In the genomic region with DNA sequence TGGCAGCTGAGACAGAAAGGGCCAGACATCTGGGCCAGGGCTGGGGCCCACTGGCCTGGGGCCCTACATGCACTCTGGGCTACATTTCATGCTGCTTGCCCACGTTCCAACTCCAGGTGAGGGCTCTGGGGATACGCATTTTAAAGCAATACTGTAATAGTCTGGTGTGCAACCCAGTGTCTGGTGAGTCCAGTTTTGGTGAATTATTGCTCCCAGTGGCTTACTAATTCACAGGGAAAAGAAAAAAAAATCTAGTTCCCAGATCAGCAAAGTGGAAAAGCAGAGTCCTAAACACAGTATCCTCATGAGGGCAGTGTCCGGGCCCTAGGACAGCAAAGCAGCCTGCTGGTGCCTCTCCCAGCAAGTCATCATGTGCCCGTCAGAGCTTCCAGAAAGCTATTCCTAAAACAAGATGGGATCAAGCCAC, we compare ENCODE assay signal across 14 cellular contexts.
DNase-seq lines count a peak whose midpoint lies in the region; ATAC-seq and TF ChIP-seq lines count a peak whose summit lies in the region.
"Had no signal": no experiment of that assay in that cellular context is flagged by ENCODE, and none has a peak within 500 bp of the region (broad histone marks: within the 10 kb centered on the region; RNA-seq: fewer than 3 reads in every experiment).

No MANE protein-coding gene starts in this region.

- TF ChIP-seq POLR2A in IMR-90 (IDR thresholded peaks at IDR 0.05; ENCODE audit: low read depth, low read length): no peak

- no peak overlapping the region for H2BK5ac ChIP-seq in IMR-90 (ENCODE audit: low read depth, low read length, poor library complexity, severe bottlenecking)

- peaks cover 8% of the 10 kb centered on the region; the same call in 1 of the 2 replicates for H3K9me1 ChIP-seq in IMR-90 (ENCODE audit: insufficient read depth, low read length)

- H3K4me3 ChIP-seq in IMR-90 (ENCODE audit: insufficient read depth, low read depth, low read length) (no peak overlapping the region), dorsolateral prefrontal cortex (peak overlapping the region in 7 of 59 donors; percentile 1 to 29 (median 12)), neural progenitor cell (no peak overlapping the region)
- H3K4me3 ChIP-seq: BLaER1 treated with 17β-estradiol and CSF1 and Interleukin-3, amounts not matched to agents 10 nM and 100 nM; lung had no signal

- no peaks in the 10 kb centered on the region for H3K79me2 ChIP-seq in neural progenitor cell (ENCODE audit: low read depth)

- H4K8ac ChIP-seq in IMR-90 (ENCODE audit: low read depth in 2 of 2, low read length in 2 of 2): no peak overlapping the region

- no peaks in the 10 kb centered on the region for H3K9me3 ChIP-seq in IMR-90 (ENCODE audit: control insufficient read depth, insufficient read depth, low read length)
- H3K9me3 ChIP-seq in neural progenitor cell (ENCODE audit: low read depth): no peaks in the 10 kb centered on the region
- H3K9me3 ChIP-seq: BLaER1 treated with 17β-estradiol and CSF1 and Interleukin-3, amounts not matched to agents 10 nM and 100 nM had no signal

- H2AFZ ChIP-seq in IMR-90 (replicated peaks; ENCODE audit: low read length, poor library complexity): no peak overlapping the region
- H2AFZ ChIP-seq in neural progenitor cell (replicated peaks): no peak overlapping the region

- peaks cover 67% of the 10 kb centered on the region for H3K4me1 Mint-ChIP-seq in neural progenitor cell
- peaks cover 49% of the 10 kb centered on the region for H3K4me1 Mint-ChIP-seq in activated CD4-positive, alpha-beta memory T cell treated with anti-CD3 and anti-CD28 coated beads, Interleukin-2, amount 10 ng/mL, durations not matched to agents 7 days and 5 days
- H3K4me1 Mint-ChIP-seq in naive thymus-derived CD8-positive, alpha-beta T cell: peaks cover 0 to 20% (median 17%) of the 10 kb centered on the region in 4 donors

- H4K20me1 ChIP-seq in IMR-90 (ENCODE audit: insufficient read depth, low read length) (no peaks in the 10 kb centered on the region), neural progenitor cell (ENCODE audit: low read depth) (no peaks in the 10 kb centered on the region)
- H4K20me1 ChIP-seq: BLaER1 treated with 17β-estradiol and CSF1 and Interleukin-3, amounts not matched to agents 10 nM and 100 nM had no signal

- no peak overlapping the region for H3K56ac ChIP-seq in IMR-90 (ENCODE audit: extremely low read depth, insufficient read depth, low read length)

- CTCF ChIA-PET in IMR-90 (lab: Yijun Ruan, JAX): interaction anchor here (0.7 to 1.1 kb wide), 2 partner anchors 36 to 402 kb away, joined by 4 read pairs; no protein-coding TSS in a partner anchor
- CTCF ChIA-PET in activated CD4-positive, alpha-beta memory T cell treated with anti-CD3 and anti-CD28 coated beads, Interleukin-2, amount 10 ng/mL, durations not matched to agents 7 days and 5 days (lab: Charles Lee): interaction anchor here (0.9 to 5.4 kb wide), 5 partner anchors 11 to 523 kb away, joined by 3 to 37 read pairs (median 3); a partner anchor contains a TSS

- H3K4ac ChIP-seq in IMR-90 (ENCODE audit: low read depth, low read length): no peak overlapping the region; the same call in 1 of the 2 replicates

- no peaks in the 10 kb centered on the region for H3F3A ChIP-seq in neural progenitor cell (ENCODE audit: low read depth)

- H3K9ac ChIP-seq in IMR-90 (ENCODE audit: low read depth, low read length) (no peak overlapping the region), neural progenitor cell (no peak overlapping the region)
- H3K9ac ChIP-seq: BLaER1 treated with 17β-estradiol and CSF1 and Interleukin-3, amounts not matched to agents 10 nM and 100 nM had no signal

- H3K27me3 Mint-ChIP-seq in neural progenitor cell (ENCODE audit: insufficient read depth, low read depth): peaks cover 11% of the 10 kb centered on the region
- H3K27me3 Mint-ChIP-seq in activated CD4-positive, alpha-beta memory T cell treated with anti-CD3 and anti-CD28 coated beads, Interleukin-2, amount 10 ng/mL, durations not matched to agents 7 days and 5 days: no peaks in the 10 kb centered on the region
- no peaks in the 10 kb centered on the region for H3K27me3 Mint-ChIP-seq in naive thymus-derived CD8-positive, alpha-beta T cell
- H3K27me3 Mint-ChIP-seq: activated CD4-positive, alpha-beta T cell treated with anti-CD3 and anti-CD28 coated beads, Interleukin-2, amount 10 ng/mL, durations not matched to agents 24 days and 14 days had no signal

- H3K27me3 ChIP-seq in IMR-90 (ENCODE audit: control insufficient read depth, insufficient read depth, low read length): no peaks in the 10 kb centered on the region
- H3K27me3 ChIP-seq in dorsolateral prefrontal cortex: no peaks in the 10 kb centered on the region
- peaks cover 7% of the 10 kb centered on the region for H3K27me3 ChIP-seq in neural progenitor cell
- H3K27me3 ChIP-seq: BLaER1 treated with 17β-estradiol and CSF1 and Interleukin-3, amounts not matched to agents 10 nM and 100 nM had no signal

- no peak overlapping the region for H3K4me3 Mint-ChIP-seq in neural progenitor cell
- no peak overlapping the region for H3K4me3 Mint-ChIP-seq in activated CD4-positive, alpha-beta memory T cell treated with anti-CD3 and anti-CD28 coated beads, Interleukin-2, amount 10 ng/mL, durations not matched to agents 7 days and 5 days
- H3K4me3 Mint-ChIP-seq in naive thymus-derived CD8-positive, alpha-beta T cell: no peak overlapping the region

- in situ Hi-C loops in IMR-90 (cut with MboI; ENCODE audit: low sequenced_read_pairs): no loop called here

- H2AK9ac ChIP-seq in IMR-90 (replicated peaks; ENCODE audit: low read depth, low read length, poor library complexity): peak overlapping the region; percentile 33

- no peak for TF ChIP-seq RAD21 in IMR-90 (IDR thresholded peaks at IDR 0.05; ENCODE audit: low read length)

- H3K79me1 ChIP-seq in IMR-90 (ENCODE audit: low read depth in 1 of 2, low read length in 2 of 2): peaks cover 0 to 3% of the 10 kb centered on the region in 2 experiments; a peak in 1 of 4 replicates

- H3K4me1 ChIP-seq in IMR-90 (ENCODE audit: control insufficient read depth, insufficient read depth, low read length) (peaks cover 15% of the 10 kb centered on the region), neural progenitor cell (peaks cover 13% of the 10 kb centered on the region)

- H3K4me2 ChIP-seq in IMR-90 (ENCODE audit: low read depth, low read length) (no peak overlapping the region), neural progenitor cell (no peak overlapping the region)
- H3K4me2 ChIP-seq: BLaER1 treated with 17β-estradiol and CSF1 and Interleukin-3, amounts not matched to agents 10 nM and 100 nM had no signal

- peaks cover 2% of the 10 kb centered on the region for H3K36me3 Mint-ChIP-seq in neural progenitor cell
- no peaks in the 10 kb centered on the region for H3K36me3 Mint-ChIP-seq in activated CD4-positive, alpha-beta memory T cell treated with anti-CD3 and anti-CD28 coated beads, Interleukin-2, amount 10 ng/mL, durations not matched to agents 7 days and 5 days (ENCODE audit: low read depth)
- no peaks in the 10 kb centered on the region for H3K36me3 Mint-ChIP-seq in naive thymus-derived CD8-positive, alpha-beta T cell

- peaks cover 3% of the 10 kb centered on the region for H3K9me3 Mint-ChIP-seq in neural progenitor cell
- H3K9me3 Mint-ChIP-seq in activated CD4-positive, alpha-beta memory T cell treated with anti-CD3 and anti-CD28 coated beads, Interleukin-2, amount 10 ng/mL, durations not matched to agents 7 days and 5 days: no peaks in the 10 kb centered on the region
- no peaks in the 10 kb centered on the region for H3K9me3 Mint-ChIP-seq in naive thymus-derived CD8-positive, alpha-beta T cell
- H3K9me3 Mint-ChIP-seq: activated CD4-positive, alpha-beta T cell treated with anti-CD3 and anti-CD28 coated beads, Interleukin-2, amount 10 ng/mL, durations not matched to agents 24 days and 14 days had no signal

- no peak overlapping the region for H4K5ac ChIP-seq in IMR-90 (ENCODE audit: low read depth, low read length)

- H2BK20ac ChIP-seq in IMR-90 (ENCODE audit: low read depth, low read length): no peak overlapping the region

- peak overlapping the region; percentile 83 for H3K27ac Mint-ChIP-seq in neural progenitor cell
- no peak overlapping the region for H3K27ac Mint-ChIP-seq in activated CD4-positive, alpha-beta memory T cell treated with anti-CD3 and anti-CD28 coated beads, Interleukin-2, amount 10 ng/mL, durations not matched to agents 7 days and 5 days
- peak overlapping the region in 1 of 10 donors; percentile 48 for H3K27ac Mint-ChIP-seq in naive thymus-derived CD8-positive, alpha-beta T cell
- H3K27ac Mint-ChIP-seq: activated CD4-positive, alpha-beta T cell treated with anti-CD3 and anti-CD28 coated beads, Interleukin-2, amount 10 ng/mL, durations not matched to agents 24 days and 14 days had no signal

- TF ChIP-seq CTCF in IMR-90 (conservative IDR thresholded peaks at IDR 0.05; ENCODE audit: low read depth, low read length) (peak; percentile 6; the same call in 1 of the 2 replicates), dorsolateral prefrontal cortex (IDR thresholded peaks at IDR 0.05 in 54 of 56, conservative IDR thresholded peaks at IDR 0.05 in 2 of 56; ENCODE audit: low read depth in 1 of 56, partially characterized antibody in 56 of 56) (peak in 33 of 56 donors; percentile 10 to 53 (median 34)), neural progenitor cell (IDR thresholded peaks at IDR 0.05) (no peak)

- H2AK5ac ChIP-seq in IMR-90 (ENCODE audit: low read depth, low read length): 0 out of 2 replicates have a peak overlapping the region, but pooled peaks have one; percentile 8

- no CpG with 5 or more reads among the region's 4 CpGs for WGBS in IMR-90 (ENCODE audit: extremely low coverage in 2 of 2, insufficient read length in 1 of 2), 2 experiments

- H2BK15ac ChIP-seq in IMR-90 (ENCODE audit: low read depth, low read length): no peak overlapping the region

- POLR2A ChIA-PET in IMR-90 (lab: Charles Lee; ENCODE audit: unreplicated experiment): no interaction called here
- POLR2A ChIA-PET in activated CD4-positive, alpha-beta memory T cell treated with anti-CD3 and anti-CD28 coated beads, Interleukin-2, amount 10 ng/mL, durations not matched to agents 7 days and 5 days (lab: Charles Lee): interaction anchor here (1.7 to 4.9 kb wide), 4 partner anchors 11 to 403 kb away, joined by 4 to 22 read pairs (median 7); a partner anchor contains a TSS
- POLR2A ChIA-PET in naive thymus-derived CD8-positive, alpha-beta T cell (lab: Charles Lee): interaction anchor here (1.3 kb wide), 1 partner anchor 403 kb away, joined by 5 read pairs; a partner anchor contains a TSS

- no peak overlapping the region for H3K27ac ChIP-seq in IMR-90 (ENCODE audit: insufficient read depth, low read length)
- peak overlapping the region in 54 of 59 donors; percentile 22 to 95 (median 79) for H3K27ac ChIP-seq in dorsolateral prefrontal cortex
- no peak overlapping the region for H3K27ac ChIP-seq in neural progenitor cell
- H3K27ac ChIP-seq: BLaER1 treated with 17β-estradiol and CSF1 and Interleukin-3, amounts not matched to agents 10 nM and 100 nM; epithelial cell of prostate had no signal

- H3K36me3 ChIP-seq in IMR-90 (ENCODE audit: control insufficient read depth, insufficient read depth, low read length): no peaks in the 10 kb centered on the region
- H3K36me3 ChIP-seq in neural progenitor cell: no peaks in the 10 kb centered on the region
- H3K36me3 ChIP-seq: BLaER1 treated with 17β-estradiol and CSF1 and Interleukin-3, amounts not matched to agents 10 nM and 100 nM had no signal

- H2BK120ac ChIP-seq in IMR-90 (ENCODE audit: low read depth, low read length): no peak overlapping the region

- dilution Hi-C loops in IMR-90 (cut with HindIII; ENCODE audit: low sequenced_read_pairs, unreplicated experiment): no loop called here

- ATAC-seq in IMR-90 (ENCODE audit: low read depth) (no peak), HG03521 (IDR thresholded peaks at IDR 0.05; ENCODE audit: unreplicated experiment) (no peak)
- no peak for ATAC-seq in naive thymus-derived CD8-positive, alpha-beta T cell

- H3K18ac ChIP-seq in IMR-90 (ENCODE audit: low read depth, low read length): no peak overlapping the region

- intact Hi-C loops in IMR-90 (cut with micrococcal nuclease) (no loop called here), dorsolateral prefrontal cortex (cut with DNase I) (loop anchor here in 1 of 2 donors (5.0 kb wide), 1 partner anchor 250 kb away; a partner anchor contains a TSS)

- no TSS peak for BruUV-seq in IMR-90 (replicated peaks; lab: Mats Ljungman, UMichigan)

- DNase-seq in A172 (ENCODE audit: low spot score) (peak; percentile 41), IMR-90 (peak; percentile 46), dorsolateral prefrontal cortex (peak in 1 of 10 donors; percentile 47), neural progenitor cell (ENCODE audit: low spot score) (no peak), NCI-H748 (lab: John Stamatoyannopoulos, UW; ENCODE audit: unreplicated experiment) (no peak)
- DNase-seq in activated CD4-positive, alpha-beta memory T cell treated with anti-CD3 and anti-CD28 coated beads, Interleukin-2, amount 10 ng/mL, durations not matched to agents 7 days and 5 days: no peak
- no peak for DNase-seq in naive thymus-derived CD8-positive, alpha-beta T cell
- DNase-seq: activated CD4-positive, alpha-beta T cell treated with anti-CD3 and anti-CD28 coated beads, Interleukin-2, amount 10 ng/mL, durations not matched to agents 24 days and 14 days; NCI-H1092 treated with DMSO at 0.1 percent for 48 hours; stimulated activated CD4-positive, alpha-beta T cell treated with anti-CD3 and anti-CD28 coated beads, Interleukin-1b, Interleukin-23, amount 100 ng/mL, for 48 hours had no signal

- no peak overlapping the region for H4K91ac ChIP-seq in IMR-90 (ENCODE audit: insufficient read depth, low read depth, low read length)

- H3K14ac ChIP-seq in IMR-90 (replicated peaks; ENCODE audit: low read depth, low read length): no peak overlapping the region

- H3K23ac ChIP-seq in IMR-90 (ENCODE audit: low read depth, low read length): no peak overlapping the region

Comparison
In these comparisons a context has a peak if more than half of its experiments do, and no peak if none do; other contexts are left out.
1. DNase-seq: peak in A172 (single experiment) and IMR-90 (single experiment); none in neural progenitor cell (single experiment), activated CD4-positive, alpha-beta memory T cell treated with anti-CD3 and anti-CD28 coated beads, Interleukin-2, amount 10 ng/mL, durations not matched to agents 7 days and 5 days (single experiment), NCI-H748 (single experiment) and naive thymus-derived CD8-positive, alpha-beta T cell (0 of 10).
2. H3K27ac ChIP-seq: peak in dorsolateral prefrontal cortex (54 of 59); none in IMR-90 (single experiment) and neural progenitor cell (single experiment).